18 cellular contexts compared by ENCODE assay signal in genomic region chr4:52824270-52824602, GRCh38. TPM values are rescaled to one million over a fixed set of nuclear protein-coding genes. Genes with fewer than 3 reads are reported as not detected.
DNase-seq lines count a peak whose midpoint lies in the region; ATAC-seq and TF ChIP-seq lines count a peak whose summit lies in the region.
"Had no signal": no experiment of that assay in that cellular context is flagged by ENCODE, and none has a peak within 500 bp of the region (broad histone marks: within the 10 kb centered on the region; RNA-seq: fewer than 3 reads in every experiment).

No MANE protein-coding gene starts in this region.

- no peak for DNase-seq in activated naive CD8-positive, alpha-beta T cell treated with anti-CD3 and anti-CD28 coated beads for 36 hours
- DNase-seq in body of pancreas (no peak), mucosa of descending colon (no peak), spleen (no peak), RPMI8226 (no peak), midbrain (lab: John Stamatoyannopoulos, UW) (no peak), GM23248 (no peak)
- DNase-seq: activated B cell treated with CpG ODN at 0.5 μM for 24 hours; dermis blood vessel endothelial cell; foreskin keratinocyte; left cardiac atrium; NCI-H1417 treated with DMSO at 0.1 percent for 48 hours; NCI-H510A treated with DMSO at 0.1 percent for 48 hours; NK-92 treated with Interleukin-12 subunit alpha and Interleukin-12 subunit beta, amount 100 ng/mL, for 24 hours had no signal

- WGBS in body of pancreas, 2 donors = 95% methylated on average over 6 of the region's 6 CpGs
- WGBS in spleen, 5 donors = 94 to 97% (median 97%) methylated on average over 6 of the region's 6 CpGs
- WGBS in GM23248 (ENCODE audit: low coverage in 1 of 2, low lambda C conversion rate in 2 of 2, missing lambda C conversion rate in 2 of 2), 2 experiments = 96 to 99% methylated on average over 6 of the region's 6 CpGs

- H3K9ac ChIP-seq in GM23248 = no peak overlapping the region

- no peak overlapping the region for H3K4me2 ChIP-seq in GM23248 (ENCODE audit: unreplicated experiment)

- in situ Hi-C loops in GM23248 (cut with MboI) = no loop called here

- H3K9me3 ChIP-seq in body of pancreas (no peaks in the 10 kb centered on the region), mucosa of descending colon (no peaks in the 10 kb centered on the region), spleen (no peaks in the 10 kb centered on the region), GM23248 (ENCODE audit: low read depth) (no peaks in the 10 kb centered on the region)
- H3K9me3 ChIP-seq: adrenal gland, thoracic aorta had no signal

- H3K36me3 ChIP-seq in body of pancreas (replicated peaks in 1 of 2; ENCODE audit: insufficient read depth in 1 of 2, low read depth in 2 of 2) (no peaks in the 10 kb centered on the region), mucosa of descending colon (ENCODE audit: low read depth) (no peaks in the 10 kb centered on the region), spleen (no peaks in the 10 kb centered on the region), GM23248 (ENCODE audit: low read depth) (no peaks in the 10 kb centered on the region)
- H3K36me3 ChIP-seq: adrenal gland, thoracic aorta had no signal

- H3K27me3 Mint-ChIP-seq in activated naive CD8-positive, alpha-beta T cell = no peaks in the 10 kb centered on the region
- H3K27me3 Mint-ChIP-seq in activated naive CD8-positive, alpha-beta T cell treated with anti-CD3 and anti-CD28 coated beads for 36 hours = no peaks in the 10 kb centered on the region
- H3K27me3 Mint-ChIP-seq: activated B cell treated with CpG ODN at 0.5 μM for 24 hours had no signal

- H3K9me3 Mint-ChIP-seq in activated naive CD8-positive, alpha-beta T cell (ENCODE audit: low read depth) = no peaks in the 10 kb centered on the region
- H3K9me3 Mint-ChIP-seq in activated naive CD8-positive, alpha-beta T cell treated with anti-CD3 and anti-CD28 coated beads for 36 hours = peaks cover 2% of the 10 kb centered on the region
- H3K9me3 Mint-ChIP-seq: activated B cell treated with CpG ODN at 0.5 μM for 24 hours had no signal

- no peak overlapping the region for H2AFZ ChIP-seq in GM23248

- peaks cover 19% of the 10 kb centered on the region for H3F3A ChIP-seq in GM23248 (ENCODE audit: insufficient read depth)

- no peaks in the 10 kb centered on the region for H3K9me2 ChIP-seq in GM23248 (ENCODE audit: insufficient read depth)

- no peak for ATAC-seq in body of pancreas
- peak; percentile 9 for ATAC-seq in mucosa of descending colon

- H4K20me1 ChIP-seq in GM23248 (ENCODE audit: insufficient read depth) = no peaks in the 10 kb centered on the region

- H3K27me3 ChIP-seq in body of pancreas = no peaks in the 10 kb centered on the region
- no peaks in the 10 kb centered on the region for H3K27me3 ChIP-seq in spleen (replicated peaks in 1 of 7)
- no peaks in the 10 kb centered on the region for H3K27me3 ChIP-seq in GM23248 (replicated peaks; ENCODE audit: insufficient read depth)
- H3K27me3 ChIP-seq: adrenal gland, foreskin keratinocyte had no signal

- peaks cover 34% of the 10 kb centered on the region for H3K4me1 Mint-ChIP-seq in activated naive CD8-positive, alpha-beta T cell (ENCODE audit: low read depth)
- H3K4me1 Mint-ChIP-seq in activated naive CD8-positive, alpha-beta T cell treated with anti-CD3 and anti-CD28 coated beads for 36 hours = peaks cover 27% of the 10 kb centered on the region
- H3K4me1 Mint-ChIP-seq: activated B cell treated with CpG ODN at 0.5 μM for 24 hours had no signal

- no peak overlapping the region for H3K4me3 ChIP-seq in body of pancreas
- no peak overlapping the region for H3K4me3 ChIP-seq in mucosa of descending colon
- H3K4me3 ChIP-seq in spleen = no peak overlapping the region
- no peak overlapping the region for H3K4me3 ChIP-seq in GM23248
- H3K4me3 ChIP-seq: adrenal gland, thoracic aorta had no signal

- H3K4me3 Mint-ChIP-seq in activated naive CD8-positive, alpha-beta T cell = no peak overlapping the region
- no peak overlapping the region for H3K4me3 Mint-ChIP-seq in activated naive CD8-positive, alpha-beta T cell treated with anti-CD3 and anti-CD28 coated beads for 36 hours
- H3K4me3 Mint-ChIP-seq: activated B cell treated with CpG ODN at 0.5 μM for 24 hours, neural crest cell had no signal

- intact Hi-C loops in body of pancreas (cut with DNase I) (no loop called here), mucosa of descending colon (cut with DNase I, micrococcal nuclease) (no loop called here), spleen (cut with DNase I; ENCODE audit: low total_unique reads) (no loop called here)

- H3K27ac Mint-ChIP-seq in activated naive CD8-positive, alpha-beta T cell = peak overlapping the region; percentile 54
- no peak overlapping the region for H3K27ac Mint-ChIP-seq in activated naive CD8-positive, alpha-beta T cell treated with anti-CD3 and anti-CD28 coated beads for 36 hours
- H3K27ac Mint-ChIP-seq: activated B cell treated with CpG ODN at 0.5 μM for 24 hours had no signal

- H3K27ac ChIP-seq in body of pancreas (peak overlapping the region; percentile 28 to 76 (median 57)), spleen (peak overlapping the region in 5 of 8 donors; percentile 49 to 72 (median 63)), GM23248 (no peak overlapping the region)
- H3K27ac ChIP-seq: thoracic aorta had no signal

- H3K4me1 ChIP-seq in body of pancreas (peaks cover 16% of the 10 kb centered on the region), mucosa of descending colon (ENCODE audit: low read depth) (no peaks in the 10 kb centered on the region), spleen (peaks cover 0 to 10% (median 2%) of the 10 kb centered on the region in 6 donors), GM23248 (ENCODE audit: insufficient read depth) (peaks cover 13% of the 10 kb centered on the region)
- H3K4me1 ChIP-seq: adrenal gland had no signal

- no peaks in the 10 kb centered on the region for H3K79me2 ChIP-seq in GM23248 (ENCODE audit: insufficient read depth)

- TF ChIP-seq CTCF in body of pancreas (IDR thresholded peaks at IDR 0.05) (no peak), mucosa of descending colon (IDR thresholded peaks at IDR 0.05) (no peak), spleen (IDR thresholded peaks at IDR 0.05 in 8 of 11, conservative IDR thresholded peaks at IDR 0.05 in 3 of 11) (no peak)

- no peaks in the 10 kb centered on the region for H3K36me3 Mint-ChIP-seq in activated naive CD8-positive, alpha-beta T cell
- H3K36me3 Mint-ChIP-seq in activated naive CD8-positive, alpha-beta T cell treated with anti-CD3 and anti-CD28 coated beads for 36 hours = peaks cover 2% of the 10 kb centered on the region

- TF ChIP-seq POLR2A in body of pancreas (IDR thresholded peaks at IDR 0.05) = no peak
- TF ChIP-seq POLR2A in spleen (IDR thresholded peaks at IDR 0.05) = no peak

RNA-seq across cellular contexts. Expression of gene RASL11B, which starts 37.9 kb away (rescaled TPM):
- under 1 TPM; 0.14 to 0.32 TPM for total RNA-seq in activated naive CD8-positive, alpha-beta T cell treated with anti-CD3 and anti-CD28 coated beads for 36 hours
- total RNA-seq in body of pancreas (1 to 10 TPM; 1.3 to 1.8 TPM), mucosa of descending colon (under 1 TPM; 0.26 to 0.76 (median 0.60) TPM), spleen (10 to 100 TPM in 5 of 7 donors, 1 to 10 TPM in 2; 4.4 to 55.6 (median 31.6) TPM)
- polyA plus RNA-seq in spleen (10 to 100 TPM; 12.2 to 16.5 (median 13.6) TPM), GM23248 (2016; fragmentation: Nextera tagmentation; extraction: Ambion mirVana) (0.11 and 0.46 TPM in 2 replicates)
- total RNA-seq in GM23248 (2014; rRNA removed; shearing (Covaris generic)) = not detected in 2 replicates
- total RNA-seq: activated B cell treated with CpG ODN at 0.5 μM for 24 hours, dermis blood vessel endothelial cell had no signal
